In genomic region chr1:108420129-108420528, GRCh38 we compare ENCODE assay signal across 2 cellular contexts. TPM values are rescaled to one million over a fixed set of nuclear protein-coding genes. Genes with fewer than 3 reads are reported as not detected.
"Had no signal": no experiment of that assay in that cellular context is flagged by ENCODE, and none has a peak within 500 bp of the region (broad histone marks: within the 10 kb centered on the region; RNA-seq: fewer than 3 reads in every experiment).

No MANE protein-coding gene starts in this region.

RNA-seq across cellular contexts. Expression of gene NBPF6, which starts 30.0 kb away (rescaled TPM):
- total RNA-seq: G401, GM12878 had no signal
- polyA plus RNA-seq: GM12878 had no signal
